In the genomic region with DNA sequence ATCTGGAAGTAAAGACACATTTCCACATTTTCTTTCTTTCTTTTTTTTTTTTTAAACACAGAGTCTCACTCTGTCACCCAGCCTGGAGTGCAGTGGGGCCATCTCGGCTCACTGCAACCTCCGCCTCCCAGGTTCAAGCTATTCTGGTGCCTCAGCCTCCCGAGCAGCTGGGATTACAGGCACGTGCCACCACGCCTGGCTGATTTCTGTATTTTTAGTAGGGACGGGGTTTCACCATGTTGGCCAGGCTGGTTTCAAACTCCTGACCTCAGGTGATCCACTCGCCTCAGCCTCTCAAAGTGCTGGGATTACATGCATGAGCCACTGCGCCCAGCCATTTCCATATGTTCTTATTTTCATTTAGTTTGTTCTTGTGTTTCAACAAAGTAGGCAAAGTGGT, we compare ENCODE assay signal across 8 cellular contexts.
A peak's percentile ranks its signal among the peaks of the same experiment; 100 is the strongest.
DNase-seq lines count a peak whose midpoint lies in the region; ATAC-seq, FAIRE-seq and TF ChIP-seq lines count a peak whose summit lies in the region.
"Not testable (repeated sequence)": the region's sequence is repeated elsewhere in the genome, so short reads cannot be mapped to it uniquely, and the experiment has no call there.

No MANE protein-coding gene starts in this region.

- FAIRE-seq in GM19239 (lab: Jason Lieb, UNC): peak; percentile 55

- DNase-seq in GM19239 (ENCODE audit: insufficient read length, low spot score); activated naive CD8-positive, alpha-beta T cell treated with anti-CD3 and anti-CD28 coated beads, Interleukin-2, amount 50 U/mL, for 24 hours: not testable (repeated sequence)
- DNase-seq in left kidney (ENCODE audit: low read depth, low spot score): peak; percentile 29

- H3K9ac ChIP-seq in BLaER1: not testable (repeated sequence)
- H3K9ac ChIP-seq in OCI-LY3 (ENCODE audit: low read length) (peak overlapping the region; percentile 83), SU-DHL-6 (ENCODE audit: low read length) (peak overlapping the region; percentile 35)

- H4K20me1 ChIP-seq in BLaER1; SU-DHL-6 (ENCODE audit: low read depth, low read length): not testable (repeated sequence)
- peaks cover 47% of the 10 kb centered on the region for H4K20me1 ChIP-seq in OCI-LY3 (ENCODE audit: insufficient read depth, low read length)

- H3K4me3 Mint-ChIP-seq in activated naive CD8-positive, alpha-beta T cell treated with anti-CD3 and anti-CD28 coated beads, Interleukin-2, amount 50 U/mL, for 24 hours: peak overlapping the region; percentile 16
- peak overlapping the region; percentile 17 for H3K4me3 Mint-ChIP-seq in stimulated activated naive CD8-positive, alpha-beta T cell treated with anti-CD3 and anti-CD28 coated beads, Interleukin-15, Interleukin-2, amounts not matched to agents 100 ng/mL and 50 ng/mL, for 24 hours

- H3K27ac ChIP-seq in BLaER1 (0 out of 2 replicates have a peak overlapping the region, but pooled peaks have one; percentile 24), OCI-LY3 (ENCODE audit: low read length) (peak overlapping the region; percentile 93), SU-DHL-6 (ENCODE audit: low read depth, low read length) (peak overlapping the region; percentile 77), neutrophil (peak overlapping the region; percentile 95)

- peaks cover 25% of the 10 kb centered on the region for H3K4me1 Mint-ChIP-seq in activated naive CD8-positive, alpha-beta T cell treated with anti-CD3 and anti-CD28 coated beads, Interleukin-2, amount 50 U/mL, for 24 hours
- H3K4me1 Mint-ChIP-seq in stimulated activated naive CD8-positive, alpha-beta T cell treated with anti-CD3 and anti-CD28 coated beads, Interleukin-15, Interleukin-2, amounts not matched to agents 100 ng/mL and 50 ng/mL, for 24 hours (ENCODE audit: low read depth): peaks cover 30% of the 10 kb centered on the region

- TF ChIP-seq CTCF in OCI-LY3 (IDR thresholded peaks at IDR 0.05; ENCODE audit: low read depth, low read length); SU-DHL-6 (IDR thresholded peaks at IDR 0.05; ENCODE audit: insufficient read depth, low read length, poor library complexity, severe bottlenecking); neutrophil (IDR thresholded peaks at IDR 0.05): not testable (repeated sequence)

- H2AFZ ChIP-seq in OCI-LY3 (ENCODE audit: low read depth, low read length); SU-DHL-6 (ENCODE audit: low read depth, low read length, severe bottlenecking): not testable (repeated sequence)

- not testable (repeated sequence) for H3K36me3 ChIP-seq in BLaER1
- H3K36me3 ChIP-seq in OCI-LY3 (replicated peaks; ENCODE audit: low read depth, low read length): peaks cover 85% of the 10 kb centered on the region
- peaks cover 10% of the 10 kb centered on the region; the same call in 1 of the 2 replicates for H3K36me3 ChIP-seq in SU-DHL-6 (ENCODE audit: low read length)
- peaks cover 51% of the 10 kb centered on the region for H3K36me3 ChIP-seq in neutrophil

- not testable (repeated sequence) for H3K36me3 Mint-ChIP-seq in activated naive CD8-positive, alpha-beta T cell treated with anti-CD3 and anti-CD28 coated beads, Interleukin-2, amount 50 U/mL, for 24 hours (ENCODE audit: low read depth); stimulated activated naive CD8-positive, alpha-beta T cell treated with anti-CD3 and anti-CD28 coated beads, Interleukin-15, Interleukin-2, amounts not matched to agents 100 ng/mL and 50 ng/mL, for 24 hours (ENCODE audit: low read depth)

- not testable (repeated sequence) for H3K9me3 ChIP-seq in BLaER1; OCI-LY3 (ENCODE audit: insufficient read depth, low read length); SU-DHL-6 (ENCODE audit: insufficient read depth, low read length); neutrophil

- H3F3A ChIP-seq in SU-DHL-6 (ENCODE audit: insufficient read depth): peaks cover 39% of the 10 kb centered on the region

- H3K79me2 ChIP-seq in OCI-LY3 (ENCODE audit: low read length) (peaks cover 100% of the 10 kb centered on the region), SU-DHL-6 (ENCODE audit: insufficient read depth, low read length) (peaks cover 71% of the 10 kb centered on the region)

- not testable (repeated sequence) for H3K27me3 ChIP-seq in BLaER1; OCI-LY3 (ENCODE audit: low read depth, low read length); SU-DHL-6 (ENCODE audit: low read length)
- H3K27me3 ChIP-seq in neutrophil: peaks cover 16% of the 10 kb centered on the region

- H3K4me3 ChIP-seq in BLaER1; SU-DHL-6 (ENCODE audit: insufficient read depth, low read length, poor library complexity, severe bottlenecking): not testable (repeated sequence)
- peak overlapping the region; percentile 86 for H3K4me3 ChIP-seq in OCI-LY3 (ENCODE audit: low read length)
- peak overlapping the region in 1 of 2 experiments; percentile 63 for H3K4me3 ChIP-seq in neutrophil (ENCODE audit: low read depth in 1 of 2, low read length in 1 of 2)

- peak overlapping the region; percentile 52 for H3K4me2 ChIP-seq in BLaER1
- peak overlapping the region; percentile 80 for H3K4me2 ChIP-seq in OCI-LY3 (ENCODE audit: low read length)
- peak overlapping the region; percentile 53 for H3K4me2 ChIP-seq in SU-DHL-6 (ENCODE audit: low read depth, low read length, poor library complexity, severe bottlenecking)

- not testable (repeated sequence) for ATAC-seq in activated naive CD8-positive, alpha-beta T cell treated with anti-CD3 and anti-CD28 coated beads, Interleukin-2, amount 50 U/mL, for 24 hours

- not testable (repeated sequence) for H3K9me3 Mint-ChIP-seq in activated naive CD8-positive, alpha-beta T cell treated with anti-CD3 and anti-CD28 coated beads, Interleukin-2, amount 50 U/mL, for 24 hours; stimulated activated naive CD8-positive, alpha-beta T cell treated with anti-CD3 and anti-CD28 coated beads, Interleukin-15, Interleukin-2, amounts not matched to agents 100 ng/mL and 50 ng/mL, for 24 hours

- not testable (repeated sequence) for H3K9me2 ChIP-seq in SU-DHL-6 (replicated peaks; ENCODE audit: insufficient read depth, low read length)

- H3K27ac Mint-ChIP-seq in activated naive CD8-positive, alpha-beta T cell treated with anti-CD3 and anti-CD28 coated beads, Interleukin-2, amount 50 U/mL, for 24 hours; stimulated activated naive CD8-positive, alpha-beta T cell treated with anti-CD3 and anti-CD28 coated beads, Interleukin-15, Interleukin-2, amounts not matched to agents 100 ng/mL and 50 ng/mL, for 24 hours: not testable (repeated sequence)

- not testable (repeated sequence) for H3K27me3 Mint-ChIP-seq in activated naive CD8-positive, alpha-beta T cell treated with anti-CD3 and anti-CD28 coated beads, Interleukin-2, amount 50 U/mL, for 24 hours; stimulated activated naive CD8-positive, alpha-beta T cell treated with anti-CD3 and anti-CD28 coated beads, Interleukin-15, Interleukin-2, amounts not matched to agents 100 ng/mL and 50 ng/mL, for 24 hours

- H3K4me1 ChIP-seq in BLaER1 (peaks cover 41% of the 10 kb centered on the region), OCI-LY3 (ENCODE audit: low read length) (peaks cover 84% of the 10 kb centered on the region), neutrophil (ENCODE audit: control insufficient read depth in 1 of 2, insufficient read depth in 1 of 2, low read depth in 1 of 2, low read length in 1 of 2) (peaks cover 83 to 91% of the 10 kb centered on the region in 2 experiments)

Comparison
In these comparisons a context has a peak if more than half of its experiments do, and no peak if none do; other contexts are left out.
1. H3K27ac ChIP-seq: peak in every context shown above with its lines; median percentile 95 in neutrophil; 93 in OCI-LY3; 77 in SU-DHL-6; 24 in BLaER1.